In the genomic region with DNA sequence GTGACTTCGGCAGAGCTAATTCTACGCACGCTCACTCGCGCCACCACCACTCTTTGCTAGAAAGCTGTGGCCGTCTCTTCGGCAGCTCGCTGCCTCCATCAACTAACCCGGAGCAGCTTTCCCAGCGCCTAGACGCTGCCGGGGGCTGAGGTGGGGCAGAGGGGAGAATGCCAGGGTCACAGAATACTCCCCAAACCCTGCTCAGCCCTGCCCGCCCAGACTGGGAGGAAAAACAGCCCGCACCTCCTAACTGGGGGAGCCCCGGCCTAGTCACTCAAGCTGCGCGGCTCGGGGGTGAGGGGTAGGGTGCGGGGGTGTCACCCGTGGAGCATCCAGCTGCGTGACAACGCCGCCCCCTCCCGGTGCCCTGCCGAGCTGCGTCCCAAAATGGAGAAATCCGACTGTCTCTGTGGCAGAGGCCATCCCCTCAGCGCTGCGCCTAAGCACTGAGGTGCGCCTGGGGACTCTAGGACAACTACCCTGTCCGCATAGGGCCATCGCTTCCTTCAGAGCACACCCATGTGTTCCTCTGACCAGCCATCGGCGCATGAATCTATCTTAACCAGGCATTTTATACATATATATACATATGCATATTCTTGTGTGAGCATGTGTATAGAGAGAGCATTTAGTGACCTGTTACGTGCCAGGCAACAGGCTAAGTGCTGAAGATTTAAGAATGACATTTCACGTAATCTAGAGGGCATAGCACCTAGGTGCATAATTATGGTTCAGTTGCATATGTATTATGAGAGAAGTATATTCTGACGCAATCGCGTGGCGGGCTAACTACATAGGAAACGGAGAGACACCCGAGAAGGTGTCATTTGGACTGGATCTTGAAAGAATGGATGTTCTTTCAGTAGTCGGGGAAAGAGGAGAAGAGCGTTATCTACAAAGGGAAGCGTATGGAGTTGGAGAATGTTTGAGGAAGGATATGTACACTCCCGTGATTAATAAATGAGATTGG, we compare ENCODE assay signal across 8 cellular contexts. TPM values are rescaled to one million over a fixed set of nuclear protein-coding genes. Genes with fewer than 3 reads are reported as not detected.
A peak's percentile ranks its signal among the peaks of the same experiment; 100 is the strongest.
DNase-seq lines count a peak whose midpoint lies in the region; ATAC-seq and TF ChIP-seq lines count a peak whose summit lies in the region.

No MANE protein-coding gene starts in this region.

- CTCF ChIA-PET in CD4-positive, alpha-beta T cell (lab: Charles Lee) = interaction anchor here (0.6 to 1.8 kb wide), 9 partner anchors 13 to 1805 kb away, joined by 3 to 5 read pairs (median 4); a partner anchor contains a TSS

- H3K36me3 Mint-ChIP-seq in CD4-positive, alpha-beta T cell (ENCODE audit: low read depth) = peaks cover 14% of the 10 kb centered on the region
- H3K36me3 Mint-ChIP-seq in osteocyte (ENCODE audit: unreplicated experiment) = peaks cover 19% of the 10 kb centered on the region

- POLR2A ChIA-PET in CD4-positive, alpha-beta T cell (lab: Charles Lee) = interaction anchor here (0.8 to 3.2 kb wide), 7 partner anchors 14 to 1753 kb away, joined by 3 to 26 read pairs (median 5); a partner anchor contains a TSS

- peak overlapping the region; percentile 62 for H3K27ac ChIP-seq in CD4-positive, alpha-beta T cell (ENCODE audit: low read depth, low read length)
- H3K27ac ChIP-seq in thoracic aorta = peak overlapping the region; percentile 97 to 99

- in situ Hi-C loops in SK-MEL-5 (cut with HindIII; ENCODE audit: low pct_unique_long_range_greater_than_20kb, low sequenced_read_pairs) = no loop called here

- H3K4me3 ChIP-seq in thoracic aorta = peak overlapping the region; percentile 89

- peak; percentile 68 for ATAC-seq in CD4-positive, alpha-beta T cell (ENCODE audit: poor library complexity)
- ATAC-seq in GM21381 (IDR thresholded peaks at IDR 0.05; ENCODE audit: unreplicated experiment) (peak; percentile 37), thoracic aorta (ENCODE audit: insufficient number of reproducible peaks, low FRiP score, low read depth) (peak; percentile 60)

- DNase-seq in CD4-positive, alpha-beta T cell = peak; percentile 79 to 91 (median 81)
- DNase-seq in HT1080 (ENCODE audit: low read depth) = peak; percentile 52
- peak; percentile 60 for DNase-seq in SK-MEL-5 (ENCODE audit: low read depth, low spot score)
- peak; percentile 93 for DNase-seq in activated naive CD4-positive, alpha-beta T cell treated with anti-CD3 and anti-CD28 coated beads, Interleukin-2, amount 50 U/mL, for 16 hours
- peak; percentile 62 for DNase-seq in glomerular visceral epithelial cell (ENCODE audit: extremely low spot score)
- DNase-seq in osteocyte (ENCODE audit: extremely low spot score, unreplicated experiment) = peak; percentile 86
- DNase-seq in thoracic aorta (ENCODE audit: low spot score) = peak; percentile 54

- no peaks in the 10 kb centered on the region for H3K36me3 ChIP-seq in thoracic aorta

- intact Hi-C loops in CD4-positive, alpha-beta T cell (cut with DNase I, micrococcal nuclease) = loop anchor here (1.0 to 10.0 kb wide), 12 partner anchors 491 to 1979 kb away; a partner anchor contains a TSS

- peaks cover 32% of the 10 kb centered on the region for H3K4me1 Mint-ChIP-seq in CD4-positive, alpha-beta T cell (ENCODE audit: low read depth)
- peaks cover 38% of the 10 kb centered on the region for H3K4me1 Mint-ChIP-seq in osteocyte (ENCODE audit: unreplicated experiment)

- H3K9me3 Mint-ChIP-seq in CD4-positive, alpha-beta T cell = no peaks in the 10 kb centered on the region
- H3K9me3 Mint-ChIP-seq in osteocyte (ENCODE audit: unreplicated experiment) = no peaks in the 10 kb centered on the region

- H3K4me3 Mint-ChIP-seq in CD4-positive, alpha-beta T cell = peak overlapping the region; percentile 98
- H3K4me3 Mint-ChIP-seq in osteocyte (ENCODE audit: unreplicated experiment) = peak overlapping the region; percentile 92

- no peaks in the 10 kb centered on the region for H3K27me3 ChIP-seq in CD4-positive, alpha-beta T cell (ENCODE audit: control insufficient read depth, insufficient read depth, low read length)
- H3K27me3 ChIP-seq in thoracic aorta (replicated peaks; ENCODE audit: insufficient read depth) = no peaks in the 10 kb centered on the region

- peaks cover 4 to 6% of the 10 kb centered on the region in 2 donors for H3K4me1 ChIP-seq in thoracic aorta (ENCODE audit: control insufficient read depth in 1 of 2, low read depth in 2 of 2)

- no peaks in the 10 kb centered on the region for H3K27me3 Mint-ChIP-seq in CD4-positive, alpha-beta T cell
- no peaks in the 10 kb centered on the region for H3K27me3 Mint-ChIP-seq in osteocyte (ENCODE audit: unreplicated experiment)

- H3K9me3 ChIP-seq in CD4-positive, alpha-beta T cell (ENCODE audit: control insufficient read depth, low read length) = no peaks in the 10 kb centered on the region
- H3K9me3 ChIP-seq in thoracic aorta = no peaks in the 10 kb centered on the region

- TF ChIP-seq CTCF in CD4-positive, alpha-beta T cell (IDR thresholded peaks at IDR 0.05) = peak; percentile 77
- TF ChIP-seq CTCF in osteocyte (IDR thresholded peaks at IDR 0.05) (peak; percentile 70), thoracic aorta (IDR thresholded peaks at IDR 0.05) (peak; percentile 72)

- peak overlapping the region; percentile 89 for H3K27ac Mint-ChIP-seq in CD4-positive, alpha-beta T cell
- peak overlapping the region; percentile 99 for H3K27ac Mint-ChIP-seq in osteocyte (ENCODE audit: unreplicated experiment)

RNA-seq across cellular contexts. Expression of a gene that starts 1.5 kb away (rescaled TPM):
- 1 to 10 TPM; 6.3 to 6.7 TPM for total RNA-seq in CD4-positive, alpha-beta T cell
- 3.4 and 4.0 TPM in 2 replicates for total RNA-seq in HT1080 (2014; rRNA removed; shearing (Covaris generic))
- polyA plus RNA-seq in HT1080 (2015; cell fraction: cytosol; rRNA removed) = 2.9 and 4.0 TPM in 2 replicates
- 8.7 and 9.0 TPM in 2 replicates for polyA plus RNA-seq in HT1080 (2015; cell fraction: nucleus; rRNA removed)
- total RNA-seq in SK-MEL-5 (2014; rRNA removed; shearing (Covaris generic)) = 38.8 and 39.1 TPM in 2 replicates
- 18.0 and 22.3 TPM in 2 replicates for polyA plus RNA-seq in SK-MEL-5 (2015; cell fraction: cytosol; rRNA removed)
- polyA plus RNA-seq in SK-MEL-5 (2015; cell fraction: nucleus; rRNA removed) = 38.9 and 44.8 TPM in 2 replicates
- total RNA-seq in osteocyte (25.8 and 27.0 TPM in 2 replicates), thoracic aorta (10 to 100 TPM; 40.5 to 53.2 TPM)

Comparison
In these comparisons a context has a peak if more than half of its experiments do, and no peak if none do; other contexts are left out.
1. Peak in every context shown above with its lines: DNase-seq, ATAC-seq, H3K4me3 ChIP-seq and H3K27ac ChIP-seq.